1 cellular context compared by ENCODE assay signal in the genomic region with DNA sequence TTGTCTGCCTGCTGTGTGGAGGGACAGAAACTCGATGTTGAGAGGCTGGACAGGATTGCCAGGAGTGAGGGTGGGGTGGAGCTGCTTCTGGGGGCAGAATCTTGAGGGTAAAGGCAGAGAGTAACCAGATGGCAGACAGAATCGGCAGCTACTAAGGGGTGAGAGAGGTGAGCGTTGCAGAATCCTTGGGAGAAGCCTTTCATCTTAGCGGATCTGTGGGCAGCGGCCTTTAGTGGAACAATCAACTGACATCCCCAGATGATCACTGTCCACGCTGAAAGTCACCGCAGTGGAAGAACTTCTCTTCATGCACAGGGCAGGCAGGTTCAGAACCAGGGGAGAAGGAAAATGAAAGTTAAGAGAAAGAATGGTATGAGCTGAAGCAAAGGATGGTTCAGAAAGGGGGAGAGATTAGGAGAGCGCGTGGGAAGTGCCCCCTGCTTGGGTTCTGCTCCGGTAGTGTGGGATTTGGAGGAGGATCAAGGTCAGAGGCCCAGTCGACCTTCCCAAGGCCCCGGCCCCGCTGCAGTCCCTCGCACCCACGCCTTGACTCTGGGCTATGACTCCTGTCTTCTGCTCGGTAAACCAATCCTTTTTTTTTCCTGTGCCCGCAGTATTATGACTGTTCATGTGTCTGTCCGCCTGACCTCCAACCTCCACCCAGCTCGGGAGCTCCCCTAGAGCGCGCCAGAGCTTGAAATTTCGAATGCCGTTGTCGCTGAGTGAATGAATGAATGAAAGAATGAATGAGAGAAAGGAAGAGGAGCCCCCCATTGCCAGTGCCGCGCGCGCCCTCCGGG.
A peak's percentile ranks its signal among the peaks of the same experiment; 100 is the strongest.
TF ChIP-seq lines count a peak whose summit lies in the region.

No MANE protein-coding gene starts in this region.

TF ChIP-seq in K562, 482 proteins besides CTCF, POLR2A, EP300 and RAD21 (continued from another document):
- TF ChIP-seq GATA2 (CRISPR knock-in tag; IDR thresholded peaks at IDR 0.05), result peak; percentile 9; the same call in 1 of the 2 replicates
- TF ChIP-seq GABPB2 (CRISPR knock-in tag; conservative IDR thresholded peaks at IDR 0.05), result no peak
- TF ChIP-seq FOXJ3 (CRISPR knock-in tag; IDR thresholded peaks at IDR 0.05), result no peak
- TF ChIP-seq HMGN3 (IDR thresholded peaks at IDR 0.05; ENCODE audit: borderline replicate concordance, extremely low read depth, insufficient read length, low read depth, low read length), result no peak
- 0 out of 2 replicates have a peak, but pooled peaks have one; percentile 18 for TF ChIP-seq ZBTB40 (IDR thresholded peaks at IDR 0.05)
- TF ChIP-seq ZBTB40 (CRISPR knock-in tag; IDR thresholded peaks at IDR 0.05), result no peak
- no peak for TF ChIP-seq ZNF354B (CRISPR knock-in tag; IDR thresholded peaks at IDR 0.05)
- TF ChIP-seq ZC3H8 (IDR thresholded peaks at IDR 0.05), result no peak
- no peak for TF ChIP-seq FOSL1 (tag; conservative IDR thresholded peaks at IDR 0.05)
- no peak for TF ChIP-seq KLF16 (IDR thresholded peaks at IDR 0.05)
